ENCODE assay signal across 9 cellular contexts in genomic region chr2:229342376-229342775, GRCh38.
DNase-seq lines count a peak whose midpoint lies in the region; ATAC-seq and TF ChIP-seq lines count a peak whose summit lies in the region.
"Had no signal": no experiment of that assay in that cellular context is flagged by ENCODE, and none has a peak within 500 bp of the region (broad histone marks: within the 10 kb centered on the region; RNA-seq: fewer than 3 reads in every experiment).

No MANE protein-coding gene starts in this region.

- H3K4me3 Mint-ChIP-seq in nephron progenitor cell, result no peak overlapping the region
- no peak overlapping the region for H3K4me3 Mint-ChIP-seq in naive thymus-derived CD8-positive, alpha-beta T cell

- no peak overlapping the region for H3K27ac Mint-ChIP-seq in nephron progenitor cell
- H3K27ac Mint-ChIP-seq in naive thymus-derived CD8-positive, alpha-beta T cell, result no peak overlapping the region

- peak; percentile 48 for TF ChIP-seq CTCF in nephron progenitor cell (IDR thresholded peaks at IDR 0.05)

- H3K27me3 Mint-ChIP-seq in nephron progenitor cell (ENCODE audit: low read depth, poor library complexity), result peaks cover 10% of the 10 kb centered on the region
- H3K27me3 Mint-ChIP-seq in naive thymus-derived CD8-positive, alpha-beta T cell, result peaks cover 0 to 8% (median 1%) of the 10 kb centered on the region in 5 donors

- POLR2A ChIA-PET in naive thymus-derived CD8-positive, alpha-beta T cell (lab: Charles Lee), result no interaction called here

- no peaks in the 10 kb centered on the region for H3K36me3 Mint-ChIP-seq in nephron progenitor cell (ENCODE audit: low read depth)
- no peaks in the 10 kb centered on the region for H3K36me3 Mint-ChIP-seq in naive thymus-derived CD8-positive, alpha-beta T cell

- H3K4me1 Mint-ChIP-seq in nephron progenitor cell, result no peaks in the 10 kb centered on the region
- no peaks in the 10 kb centered on the region for H3K4me1 Mint-ChIP-seq in naive thymus-derived CD8-positive, alpha-beta T cell

- DNase-seq in Daoy (ENCODE audit: low read depth) (peak; percentile 17), HT1080 (ENCODE audit: low read depth) (peak; percentile 22), cerebellum (ENCODE audit: low spot score) (peak; percentile 8), nephron progenitor cell (peak; percentile 49), T-helper 2 cell (no peak)
- no peak for DNase-seq in naive thymus-derived CD8-positive, alpha-beta T cell
- DNase-seq: IMR-90 had no signal

- ATAC-seq in GM21360 (IDR thresholded peaks at IDR 0.05; ENCODE audit: unreplicated experiment), result no peak
- ATAC-seq in naive thymus-derived CD8-positive, alpha-beta T cell, result no peak
- ATAC-seq in GM18870 (IDR thresholded peaks at IDR 0.05; ENCODE audit: unreplicated experiment), result no peak

- H3K9me3 Mint-ChIP-seq in nephron progenitor cell, result no peaks in the 10 kb centered on the region
- H3K9me3 Mint-ChIP-seq in naive thymus-derived CD8-positive, alpha-beta T cell, result no peaks in the 10 kb centered on the region

Comparison
In these comparisons a context has a peak if more than half of its experiments do, and no peak if none do; other contexts are left out.
1. DNase-seq: peak in Daoy (single experiment), HT1080 (single experiment), cerebellum (single experiment) and nephron progenitor cell (single experiment); none in naive thymus-derived CD8-positive, alpha-beta T cell (0 of 10) and T-helper 2 cell (0 of 5).